ENCODE assay signal across 23 cellular contexts in genomic region chr5:96716716-96717115, GRCh38. TPM values are rescaled to one million over a fixed set of nuclear protein-coding genes. Genes with fewer than 3 reads are reported as not detected.
DNase-seq lines count a peak whose midpoint lies in the region; ATAC-seq lines count a peak whose summit lies in the region.
"Had no signal": no experiment of that assay in that cellular context is flagged by ENCODE, and none has a peak within 500 bp of the region (broad histone marks: within the 10 kb centered on the region; RNA-seq: fewer than 3 reads in every experiment).

No MANE protein-coding gene starts in this region.

- DNase-seq in CD4-positive, alpha-beta memory T cell, result no peak
- DNase-seq in DMS 273 treated with DMSO at 0.1 percent for 48 hours (lab: John Stamatoyannopoulos, UW) (peak; percentile 13), T-helper 17 cell (no peak), memory B cell (ENCODE audit: low spot score in 2 of 2) (no peak), DMS153 treated with DMSO at 0.1 percent for 48 hours (lab: John Stamatoyannopoulos, UW; ENCODE audit: unreplicated experiment) (no peak), COLO829 (ENCODE audit: low spot score) (no peak), DMS53 treated with DMSO at 0.1 percent for 48 hours (lab: John Stamatoyannopoulos, UW; ENCODE audit: unreplicated experiment) (no peak)
- DNase-seq: activated CD8-positive, alpha-beta memory T cell treated with anti-CD3 and anti-CD28 coated beads, Interleukin-2, amount 50 U/mL, for 48 hours; activated effector memory CD4-positive, alpha-beta T cell treated with anti-CD3 and anti-CD28 coated beads, Interleukin-2, amount 50 U/mL, for 16 hours; CD8-positive, alpha-beta T cell; effector memory CD4-positive, alpha-beta T cell; EL; Kasumi-1; mucosa of descending colon; NCI-H1092; NK-92 treated with Interleukin-12 subunit alpha and Interleukin-12 subunit beta, amount 100 ng/mL, for 24 hours; posterior cingulate gyrus; stimulated activated CD4-positive, alpha-beta T cell treated with anti-CD3 and anti-CD28 coated beads, Interleukin-1b, Interleukin-23, amount 100 ng/mL, for 48 hours; testis had no signal

- CTCF ChIA-PET in CD4-positive, alpha-beta memory T cell (lab: Charles Lee; ENCODE audit: partially characterized antibody), result interaction anchor here (1.0 to 1.6 kb wide), 3 partner anchors 14 to 445 kb away, joined by 3 to 4 read pairs (median 4); no protein-coding TSS in a partner anchor

- H3K4me1 Mint-ChIP-seq in CD4-positive, alpha-beta memory T cell, result peaks cover 50 to 84% (median 63%) of the 10 kb centered on the region in 4 donors
- H3K4me1 Mint-ChIP-seq in T-helper 17 cell, result peaks cover 44% of the 10 kb centered on the region
- peaks cover 36% of the 10 kb centered on the region for H3K4me1 Mint-ChIP-seq in memory B cell

- ATAC-seq in T-helper 17 cell (no peak), memory B cell (ENCODE audit: low read depth) (no peak)
- ATAC-seq: mucosa of descending colon; stimulated activated memory B cell treated with anti-CD40 and anti-IgM and Interleukin-4, amounts not matched to agents 10 μg/mL and 1 μg/mL and 100 μg/mL, for 72 hours had no signal

- H3K4me1 ChIP-seq in CD4-positive, alpha-beta memory T cell (ENCODE audit: insufficient read depth, low read length), result peaks cover 47% of the 10 kb centered on the region

- peaks cover 0 to 3% (median 0%) of the 10 kb centered on the region in 8 donors for H3K9me3 Mint-ChIP-seq in CD4-positive, alpha-beta memory T cell
- no peaks in the 10 kb centered on the region for H3K9me3 Mint-ChIP-seq in memory B cell
- H3K9me3 Mint-ChIP-seq: brain; CD8-positive, alpha-beta T cell; neural crest cell; stimulated activated memory B cell treated with anti-CD40 and anti-IgM and Interleukin-4, amounts not matched to agents 10 μg/mL and 1 μg/mL and 100 μg/mL, for 72 hours had no signal

- H3K4me3 ChIP-seq in CD4-positive, alpha-beta memory T cell (ENCODE audit: low read length in 2 of 2), result no peak overlapping the region
- H3K4me3 ChIP-seq: mucosa of descending colon, SK-N-MC, testis had no signal

- peaks cover 17 to 23% of the 10 kb centered on the region in 2 donors for H3K36me3 Mint-ChIP-seq in CD4-positive, alpha-beta memory T cell
- H3K36me3 Mint-ChIP-seq in T-helper 17 cell (ENCODE audit: low read depth) (peaks cover 2% of the 10 kb centered on the region), memory B cell (peaks cover 17% of the 10 kb centered on the region)

- POLR2A ChIA-PET in CD4-positive, alpha-beta memory T cell (lab: Charles Lee; ENCODE audit: partially characterized antibody), result interaction anchor here (1.3 kb wide), 1 partner anchor 13 kb away, joined by 4 read pairs; no protein-coding TSS in a partner anchor

- H3K36me3 ChIP-seq in CD4-positive, alpha-beta memory T cell (ENCODE audit: insufficient read depth, low read length), result no peaks in the 10 kb centered on the region

- H3K27ac ChIP-seq in CD4-positive, alpha-beta memory T cell (ENCODE audit: low read depth, low read length), result no peak overlapping the region
- H3K27ac ChIP-seq: SK-N-MC, testis had no signal

- intact Hi-C loops in CD4-positive, alpha-beta memory T cell (cut with micrococcal nuclease), result no loop called here

- H3K9me3 ChIP-seq in CD4-positive, alpha-beta memory T cell (ENCODE audit: control insufficient read depth in 1 of 2, low read length in 2 of 2), result no peaks in the 10 kb centered on the region
- H3K9me3 ChIP-seq in T-helper 17 cell (ENCODE audit: control insufficient read depth, low read length, poor library complexity, severe bottlenecking), result no peaks in the 10 kb centered on the region
- H3K9me3 ChIP-seq: mucosa of descending colon, testis had no signal

- H3K27ac Mint-ChIP-seq in CD4-positive, alpha-beta memory T cell, result peak overlapping the region; percentile 66 to 97 (median 87)
- H3K27ac Mint-ChIP-seq in T-helper 17 cell (peak overlapping the region; percentile 96), memory B cell (peak overlapping the region; percentile 12)
- H3K27ac Mint-ChIP-seq: brain; CD8-positive, alpha-beta T cell; stimulated activated memory B cell treated with anti-CD40 and anti-IgM and Interleukin-4, amounts not matched to agents 10 μg/mL and 1 μg/mL and 100 μg/mL, for 72 hours had no signal

- no peak overlapping the region for H3K4me3 Mint-ChIP-seq in CD4-positive, alpha-beta memory T cell
- H3K4me3 Mint-ChIP-seq in T-helper 17 cell, result no peak overlapping the region
- no peak overlapping the region for H3K4me3 Mint-ChIP-seq in memory B cell
- H3K4me3 Mint-ChIP-seq: brain; CD8-positive, alpha-beta T cell; neural crest cell; stimulated activated memory B cell treated with anti-CD40 and anti-IgM and Interleukin-4, amounts not matched to agents 10 μg/mL and 1 μg/mL and 100 μg/mL, for 72 hours had no signal

- no peaks in the 10 kb centered on the region for H3K27me3 Mint-ChIP-seq in CD4-positive, alpha-beta memory T cell
- no peaks in the 10 kb centered on the region for H3K27me3 Mint-ChIP-seq in T-helper 17 cell
- no peaks in the 10 kb centered on the region for H3K27me3 Mint-ChIP-seq in memory B cell
- H3K27me3 Mint-ChIP-seq: stimulated activated memory B cell treated with anti-CD40 and anti-IgM and Interleukin-4, amounts not matched to agents 10 μg/mL and 1 μg/mL and 100 μg/mL, for 72 hours had no signal

- no peaks in the 10 kb centered on the region for H3K27me3 ChIP-seq in CD4-positive, alpha-beta memory T cell (ENCODE audit: insufficient read depth, low read length)
- H3K27me3 ChIP-seq: testis had no signal

RNA-seq across cellular contexts. Expression of gene CAST, which starts 54.5 kb away (rescaled TPM):
- 100 to 1,000 TPM; 196 to 207 TPM for total RNA-seq in CD4-positive, alpha-beta memory T cell
- 10 to 100 TPM; 24.0 to 98.8 TPM for polyA plus RNA-seq in CD4-positive, alpha-beta memory T cell
- total RNA-seq in T-helper 17 cell, result 100 to 1,000 TPM; 303 TPM

Comparison
In these comparisons a context has a peak if more than half of its experiments do, and no peak if none do; other contexts are left out.
1. H3K27ac Mint-ChIP-seq: peak in every context shown above with its lines; median percentile 96 in T-helper 17 cell; 87 in CD4-positive, alpha-beta memory T cell; 12 in memory B cell.